19 cellular contexts compared by ENCODE assay signal in the genomic region with DNA sequence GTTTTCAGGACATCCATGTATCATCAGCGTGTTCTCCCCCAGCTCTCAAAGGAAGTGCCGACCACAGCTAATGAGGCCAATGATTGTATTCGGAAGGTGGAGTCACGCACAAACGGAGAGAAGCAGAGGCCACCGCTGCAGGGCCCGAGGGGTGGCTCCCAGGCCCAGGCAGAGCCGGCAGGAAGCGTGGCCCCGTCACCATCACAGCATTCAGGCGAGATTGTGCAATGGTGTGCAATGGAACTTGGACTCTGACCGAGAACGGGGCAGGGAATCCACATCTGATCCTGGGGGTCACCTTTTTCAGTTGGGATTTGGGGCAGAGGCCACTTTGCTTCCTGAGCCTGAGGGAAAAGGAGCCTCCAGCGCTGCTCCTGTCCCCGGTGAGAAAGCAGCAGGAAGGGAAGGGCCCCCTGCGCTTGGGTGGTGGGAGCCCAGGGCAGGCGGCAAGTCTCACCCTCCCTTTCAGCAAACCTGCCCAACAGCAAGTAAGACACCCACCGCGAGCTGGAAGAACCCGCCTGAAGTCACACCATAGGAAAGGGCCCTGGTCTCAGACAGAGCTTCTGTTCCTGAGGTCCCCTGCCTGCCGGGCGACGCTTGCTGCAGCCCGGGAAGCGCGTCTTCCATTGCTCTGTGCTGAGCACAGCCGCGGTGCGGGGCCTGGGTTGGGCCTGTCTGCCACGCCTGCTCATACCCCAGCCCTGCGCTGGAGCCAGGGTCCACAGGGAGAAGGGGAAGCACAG.
"Had no signal": no experiment of that assay in that cellular context is flagged by ENCODE, and none has a peak within 500 bp of the region (broad histone marks: within the 10 kb centered on the region; RNA-seq: fewer than 3 reads in every experiment).

No MANE protein-coding gene starts in this region.

- H3K4me3 Mint-ChIP-seq: activated naive CD4-positive, alpha-beta T cell treated with anti-CD3 and anti-CD28 coated beads for 36 hours; activated naive CD8-positive, alpha-beta T cell treated with anti-CD3 and anti-CD28 coated beads, Interleukin-2, amount 50 U/mL, for 24 hours; dendritic cell treated with granulocyte-macrophage colony-stimulating factor and Interleukin-4, amounts not matched to agents 40 ng/mL and 50 ng/mL, for 4 days; mesothelial cell of epicardium; neural crest cell; stimulated activated memory B cell treated with anti-CD40 and anti-IgM and Interleukin-4, amounts not matched to agents 10 μg/mL and 1 μg/mL and 100 μg/mL, for 72 hours had no signal

- DNase-seq: activated CD4-positive, alpha-beta T cell treated with anti-CD3 and anti-CD28 coated beads, Interleukin-2, amount 50 U/mL, for 4 hours; activated CD4-positive, CD25-positive, alpha-beta regulatory T cell treated with anti-CD3 and anti-CD28 coated beads, Interleukin-2, amount 50 U/mL, for 72 hours; activated naive CD4-positive, alpha-beta T cell treated with anti-CD3 and anti-CD28 coated beads for 36 hours; activated naive CD8-positive, alpha-beta T cell treated with anti-CD3 and anti-CD28 coated beads, Interleukin-2, amount 50 U/mL, for 24 hours; activated T-cell treated with anti-CD3 and anti-CD28 coated beads for 4 hours; effector memory CD4-positive, alpha-beta T cell; foreskin keratinocyte; glutamatergic neuron; kidney glomerular epithelial cell; ovary; T-helper 9 cell had no signal

- H3K9me3 ChIP-seq: ascending aorta, breast epithelium, ovary, tibial artery, vagina had no signal

- H3K36me3 Mint-ChIP-seq: mesothelial cell of epicardium; stimulated activated memory B cell treated with anti-CD40 and anti-IgM and Interleukin-4, amounts not matched to agents 10 μg/mL and 1 μg/mL and 100 μg/mL, for 72 hours had no signal

- H3K27me3 ChIP-seq: ascending aorta, foreskin keratinocyte, ovary, tibial artery, vagina had no signal

- H3K4me1 ChIP-seq: ascending aorta, breast epithelium, foreskin keratinocyte, tibial artery, vagina had no signal

- H3K27ac ChIP-seq: ascending aorta, breast epithelium, foreskin keratinocyte, ovary, tibial artery, vagina had no signal

- H3K36me3 ChIP-seq: ascending aorta, breast epithelium, ovary, tibial artery, vagina had no signal

- ATAC-seq: activated naive CD8-positive, alpha-beta T cell treated with anti-CD3 and anti-CD28 coated beads, Interleukin-2, amount 50 U/mL, for 24 hours; foreskin keratinocyte had no signal

- H3K4me3 ChIP-seq: ascending aorta, breast epithelium, ovary, tibial artery, vagina had no signal

- H3K27me3 Mint-ChIP-seq: dendritic cell treated with granulocyte-macrophage colony-stimulating factor and Interleukin-4, amounts not matched to agents 40 ng/mL and 50 ng/mL, for 4 days had no signal

- H3K27ac Mint-ChIP-seq: activated naive CD4-positive, alpha-beta T cell treated with anti-CD3 and anti-CD28 coated beads for 36 hours; activated naive CD8-positive, alpha-beta T cell treated with anti-CD3 and anti-CD28 coated beads, Interleukin-2, amount 50 U/mL, for 24 hours; dendritic cell treated with granulocyte-macrophage colony-stimulating factor and Interleukin-4, amounts not matched to agents 40 ng/mL and 50 ng/mL, for 4 days; mesothelial cell of epicardium; stimulated activated memory B cell treated with anti-CD40 and anti-IgM and Interleukin-4, amounts not matched to agents 10 μg/mL and 1 μg/mL and 100 μg/mL, for 72 hours had no signal

- H3K4me1 Mint-ChIP-seq: activated naive CD8-positive, alpha-beta T cell treated with anti-CD3 and anti-CD28 coated beads, Interleukin-2, amount 50 U/mL, for 24 hours; mesothelial cell of epicardium; neural crest cell; stimulated activated memory B cell treated with anti-CD40 and anti-IgM and Interleukin-4, amounts not matched to agents 10 μg/mL and 1 μg/mL and 100 μg/mL, for 72 hours had no signal

- H3K9me3 Mint-ChIP-seq: activated naive CD4-positive, alpha-beta T cell treated with anti-CD3 and anti-CD28 coated beads for 36 hours; activated naive CD8-positive, alpha-beta T cell treated with anti-CD3 and anti-CD28 coated beads, Interleukin-2, amount 50 U/mL, for 24 hours; dendritic cell treated with granulocyte-macrophage colony-stimulating factor and Interleukin-4, amounts not matched to agents 40 ng/mL and 50 ng/mL, for 4 days; mesothelial cell of epicardium; neural crest cell had no signal
